ENCODE assay signal across 2 cellular contexts in genomic region chr9:130222833-130223232, GRCh38.
TF ChIP-seq lines count a peak whose summit lies in the region.

No MANE protein-coding gene starts in this region.

TF ChIP-seq in WTC11, 78 proteins besides CTCF, POLR2A, EP300 and RAD21:
- TF ChIP-seq, protein P1, sequence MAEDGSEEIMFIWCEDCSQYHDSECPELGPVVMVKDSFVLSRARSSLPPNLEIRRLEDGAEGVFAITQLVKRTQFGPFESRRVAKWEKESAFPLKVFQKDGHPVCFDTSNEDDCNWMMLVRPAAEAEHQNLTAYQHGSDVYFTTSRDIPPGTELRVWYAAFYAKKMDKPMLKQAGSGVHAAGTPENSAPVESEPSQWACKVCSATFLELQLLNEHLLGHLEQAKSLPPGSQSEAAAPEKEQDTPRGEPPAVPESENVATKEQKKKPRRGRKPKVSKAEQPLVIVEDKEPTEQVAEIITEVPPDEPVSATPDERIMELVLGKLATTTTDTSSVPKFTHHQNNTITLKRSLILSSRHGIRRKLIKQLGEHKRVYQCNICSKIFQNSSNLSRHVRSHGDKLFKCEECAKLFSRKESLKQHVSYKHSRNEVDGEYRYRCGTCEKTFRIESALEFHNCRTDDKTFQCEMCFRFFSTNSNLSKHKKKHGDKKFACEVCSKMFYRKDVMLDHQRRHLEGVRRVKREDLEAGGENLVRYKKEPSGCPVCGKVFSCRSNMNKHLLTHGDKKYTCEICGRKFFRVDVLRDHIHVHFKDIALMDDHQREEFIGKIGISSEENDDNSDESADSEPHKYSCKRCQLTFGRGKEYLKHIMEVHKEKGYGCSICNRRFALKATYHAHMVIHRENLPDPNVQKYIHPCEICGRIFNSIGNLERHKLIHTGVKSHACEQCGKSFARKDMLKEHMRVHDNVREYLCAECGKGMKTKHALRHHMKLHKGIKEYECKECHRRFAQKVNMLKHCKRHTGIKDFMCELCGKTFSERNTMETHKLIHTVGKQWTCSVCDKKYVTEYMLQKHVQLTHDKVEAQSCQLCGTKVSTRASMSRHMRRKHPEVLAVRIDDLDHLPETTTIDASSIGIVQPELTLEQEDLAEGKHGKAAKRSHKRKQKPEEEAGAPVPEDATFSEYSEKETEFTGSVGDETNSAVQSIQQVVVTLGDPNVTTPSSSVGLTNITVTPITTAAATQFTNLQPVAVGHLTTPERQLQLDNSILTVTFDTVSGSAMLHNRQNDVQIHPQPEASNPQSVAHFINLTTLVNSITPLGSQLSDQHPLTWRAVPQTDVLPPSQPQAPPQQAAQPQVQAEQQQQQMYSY (CRISPR knock-in tag; IDR thresholded peaks at IDR 0.05): 0 out of 2 replicates have a peak, but pooled peaks have one; percentile 30
- no peak for TF ChIP-seq TCF7 (CRISPR knock-in tag; IDR thresholded peaks at IDR 0.05; ENCODE audit: low read depth)

TF ChIP-seq in SK-N-SH, 30 proteins besides CTCF, POLR2A, EP300 and RAD21 (continued from another document):
- TF ChIP-seq REST (IDR thresholded peaks at IDR 0.05; ENCODE audit: low read depth, low read length): no peak
- TF ChIP-seq TCF12 (IDR thresholded peaks at IDR 0.05): no peak
- no peak for TF ChIP-seq GABPA (IDR thresholded peaks at IDR 0.05; ENCODE audit: low read depth)
- no peak for TF ChIP-seq RCOR1 (IDR thresholded peaks at IDR 0.05; ENCODE audit: low read length)
- no peak for TF ChIP-seq YY1 (IDR thresholded peaks at IDR 0.05; ENCODE audit: low read depth)
- no peak for TF ChIP-seq JUND (IDR thresholded peaks at IDR 0.05)
- TF ChIP-seq RFX5 (IDR thresholded peaks at IDR 0.05; ENCODE audit: low read length): no peak
- no peak for TF ChIP-seq ZBTB33 (IDR thresholded peaks at IDR 0.05; ENCODE audit: borderline replicate concordance, low read depth)
- TF ChIP-seq MXI1 (IDR thresholded peaks at IDR 0.05; ENCODE audit: low read depth, low read length): no peak
- no peak for TF ChIP-seq POLR2AphosphoS5 (IDR thresholded peaks at IDR 0.05; ENCODE audit: low read depth, low read length)
- TF ChIP-seq CHD2 (IDR thresholded peaks at IDR 0.05; ENCODE audit: low read length, partially characterized antibody): no peak
- TF ChIP-seq GATA2 (CRISPR knock-in tag; IDR thresholded peaks at IDR 0.05): no peak
- TF ChIP-seq, protein P2, sequence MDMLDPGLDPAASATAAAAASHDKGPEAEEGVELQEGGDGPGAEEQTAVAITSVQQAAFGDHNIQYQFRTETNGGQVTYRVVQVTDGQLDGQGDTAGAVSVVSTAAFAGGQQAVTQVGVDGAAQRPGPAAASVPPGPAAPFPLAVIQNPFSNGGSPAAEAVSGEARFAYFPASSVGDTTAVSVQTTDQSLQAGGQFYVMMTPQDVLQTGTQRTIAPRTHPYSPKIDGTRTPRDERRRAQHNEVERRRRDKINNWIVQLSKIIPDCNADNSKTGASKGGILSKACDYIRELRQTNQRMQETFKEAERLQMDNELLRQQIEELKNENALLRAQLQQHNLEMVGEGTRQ (IDR thresholded peaks at IDR 0.05; ENCODE audit: borderline replicate concordance, low read depth, low read length): no peak
TF ChIP-seq in SK-N-SH: peak in this region for 0.
